ENCODE assay signal across 17 cellular contexts in the genomic region with DNA sequence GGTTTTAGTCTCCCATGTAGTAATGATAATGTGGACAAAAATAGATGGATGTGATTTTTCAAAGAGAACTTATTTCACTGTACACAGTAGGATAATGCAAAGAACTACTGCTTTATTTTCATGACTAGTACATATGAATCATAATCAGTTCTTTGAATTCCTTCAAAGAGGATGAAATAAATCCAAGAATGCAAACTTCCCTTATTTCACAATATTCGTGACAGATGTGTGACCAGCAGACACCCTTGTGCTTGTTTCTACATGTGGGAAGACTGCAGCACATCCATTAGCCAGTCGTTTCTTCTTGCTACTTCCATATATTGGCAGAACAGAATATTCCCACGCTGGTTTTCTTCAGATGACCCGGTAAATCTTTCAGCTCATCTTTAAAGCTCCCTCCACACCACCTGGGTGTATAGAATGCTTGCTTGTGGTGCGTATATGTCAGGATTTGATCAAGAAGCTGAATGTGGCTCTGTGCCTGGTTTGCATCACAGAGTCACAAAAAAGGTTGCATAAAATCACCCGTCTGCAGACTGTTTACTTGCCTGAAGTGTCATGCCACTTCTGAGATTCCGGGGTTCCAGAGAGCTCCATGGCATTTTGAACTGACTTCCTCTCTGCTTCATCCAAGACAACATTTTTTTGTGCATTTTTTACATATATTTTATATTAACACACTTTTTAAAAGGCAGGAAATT. TPM values are rescaled to one million over a fixed set of nuclear protein-coding genes. Genes with fewer than 3 reads are reported as not detected.
DNase-seq lines count a peak whose midpoint lies in the region; ATAC-seq, FAIRE-seq and TF ChIP-seq lines count a peak whose summit lies in the region.
"Had no signal": no experiment of that assay in that cellular context is flagged by ENCODE, and none has a peak within 500 bp of the region (broad histone marks: within the 10 kb centered on the region; RNA-seq: fewer than 3 reads in every experiment).

No MANE protein-coding gene starts in this region.

- no peak for TF ChIP-seq POLR2A in GM12892 (IDR thresholded peaks at IDR 0.05; ENCODE audit: low read depth, low read length)

- no peak overlapping the region for H2BK12ac ChIP-seq in neuronal stem cell (ENCODE audit: low read length)

- H3K9ac ChIP-seq in neuronal stem cell (ENCODE audit: low read depth, low read length, poor library complexity): no peak overlapping the region

- CTCF ChIA-PET in RWPE1 (lab: Yijun Ruan, JAX): interaction anchor here (0.6 kb wide), 1 partner anchor 958 kb away, joined by 3 read pairs; no protein-coding TSS in a partner anchor
- CTCF ChIA-PET in activated CD4-positive, alpha-beta memory T cell treated with anti-CD3 and anti-CD28 coated beads, Interleukin-2, amount 10 ng/mL, durations not matched to agents 7 days and 5 days (lab: Charles Lee): no interaction called here

- H3K4me1 Mint-ChIP-seq in activated CD4-positive, alpha-beta memory T cell treated with anti-CD3 and anti-CD28 coated beads, Interleukin-2, amount 10 ng/mL, durations not matched to agents 7 days and 5 days: no peaks in the 10 kb centered on the region
- H3K4me1 Mint-ChIP-seq in CD14-positive monocyte: no peaks in the 10 kb centered on the region
- H3K4me1 Mint-ChIP-seq: activated naive CD4-positive, alpha-beta T cell treated with anti-CD3 and anti-CD28 coated beads, Interleukin-2, amount 10 ng/mL, durations not matched to agents 7 days and 5 days; IgD-negative memory B cell; natural killer cell had no signal

- H3K4me3 ChIP-seq in neuronal stem cell (ENCODE audit: low read length in 2 of 2): no peak overlapping the region
- H3K4me3 ChIP-seq: SJCRH30 had no signal

- H3K9me3 ChIP-seq in neuronal stem cell (replicated peaks in 1 of 2; ENCODE audit: control insufficient read depth in 2 of 2, insufficient read depth in 1 of 2, low read depth in 1 of 2, low read length in 2 of 2): no peaks in the 10 kb centered on the region
- H3K9me3 ChIP-seq: SJCRH30 had no signal

- no peak overlapping the region for H2BK120ac ChIP-seq in neuronal stem cell (ENCODE audit: low read depth, low read length)

- H3K4ac ChIP-seq in neuronal stem cell (ENCODE audit: low read length): no peak overlapping the region

- H2BK5ac ChIP-seq in neuronal stem cell (ENCODE audit: low read length): no peak overlapping the region

- ATAC-seq in esophagus mucosa: peak; percentile 96
- ATAC-seq in HG03565 (IDR thresholded peaks at IDR 0.05; ENCODE audit: unreplicated experiment): no peak
- ATAC-seq: natural killer cell, sciatic nerve had no signal

- H3K9me3 Mint-ChIP-seq in activated CD4-positive, alpha-beta memory T cell treated with anti-CD3 and anti-CD28 coated beads, Interleukin-2, amount 10 ng/mL, durations not matched to agents 7 days and 5 days: no peaks in the 10 kb centered on the region
- H3K9me3 Mint-ChIP-seq in CD14-positive monocyte: peaks cover 0 to 3% (median 0%) of the 10 kb centered on the region in 7 donors
- H3K9me3 Mint-ChIP-seq: activated naive CD4-positive, alpha-beta T cell treated with anti-CD3 and anti-CD28 coated beads, Interleukin-2, amount 10 ng/mL, durations not matched to agents 7 days and 5 days; IgD-negative memory B cell had no signal

- H3K4me3 Mint-ChIP-seq in activated CD4-positive, alpha-beta memory T cell treated with anti-CD3 and anti-CD28 coated beads, Interleukin-2, amount 10 ng/mL, durations not matched to agents 7 days and 5 days: no peak overlapping the region
- H3K4me3 Mint-ChIP-seq in CD14-positive monocyte: no peak overlapping the region
- H3K4me3 Mint-ChIP-seq: activated naive CD4-positive, alpha-beta T cell treated with anti-CD3 and anti-CD28 coated beads, Interleukin-2, amount 10 ng/mL, durations not matched to agents 7 days and 5 days; IgD-negative memory B cell; natural killer cell had no signal

- no CpG with 5 or more reads among the region's 7 CpGs for WGBS in neuronal stem cell (ENCODE audit: extremely low coverage in 2 of 2, insufficient read length in 2 of 2, insufficient replicate concordance in 1 of 2), 2 donors

- no peaks in the 10 kb centered on the region for H3K27me3 Mint-ChIP-seq in activated CD4-positive, alpha-beta memory T cell treated with anti-CD3 and anti-CD28 coated beads, Interleukin-2, amount 10 ng/mL, durations not matched to agents 7 days and 5 days
- H3K27me3 Mint-ChIP-seq in CD14-positive monocyte (ENCODE audit: low read depth in 3 of 3): peaks cover 0 to 1% (median 0%) of the 10 kb centered on the region in 3 donors
- H3K27me3 Mint-ChIP-seq: activated naive CD4-positive, alpha-beta T cell treated with anti-CD3 and anti-CD28 coated beads, Interleukin-2, amount 10 ng/mL, durations not matched to agents 7 days and 5 days; IgD-negative memory B cell had no signal

- H3K23ac ChIP-seq in neuronal stem cell (ENCODE audit: low read depth, low read length, poor library complexity): no peak overlapping the region

- no peaks in the 10 kb centered on the region for H3K36me3 Mint-ChIP-seq in activated CD4-positive, alpha-beta memory T cell treated with anti-CD3 and anti-CD28 coated beads, Interleukin-2, amount 10 ng/mL, durations not matched to agents 7 days and 5 days (ENCODE audit: low read depth)
- H3K36me3 Mint-ChIP-seq in CD14-positive monocyte: no peaks in the 10 kb centered on the region
- H3K36me3 Mint-ChIP-seq: activated naive CD4-positive, alpha-beta T cell treated with anti-CD3 and anti-CD28 coated beads, Interleukin-2, amount 10 ng/mL, durations not matched to agents 7 days and 5 days; IgD-negative memory B cell; natural killer cell had no signal

- POLR2A ChIA-PET in RWPE1 (lab: Yijun Ruan, JAX; ENCODE audit: low non-redundant PET): no interaction called here
- POLR2A ChIA-PET in activated CD4-positive, alpha-beta memory T cell treated with anti-CD3 and anti-CD28 coated beads, Interleukin-2, amount 10 ng/mL, durations not matched to agents 7 days and 5 days (lab: Charles Lee): no interaction called here

- no peaks in the 10 kb centered on the region for H3K36me3 ChIP-seq in neuronal stem cell (replicated peaks in 1 of 2; ENCODE audit: control insufficient read depth in 2 of 2, insufficient read depth in 2 of 2, low read length in 2 of 2)
- H3K36me3 ChIP-seq: SJCRH30, WERI-Rb-1 had no signal

- H3K27me3 ChIP-seq in neuronal stem cell (ENCODE audit: control insufficient read depth in 3 of 3, insufficient read depth in 3 of 3, low read depth in 1 of 3, low read length in 3 of 3): no peaks in the 10 kb centered on the region
- H3K27me3 ChIP-seq: SJCRH30 had no signal

- no peak overlapping the region for H2AK5ac ChIP-seq in neuronal stem cell (ENCODE audit: low read depth, low read length)

- no peak for FAIRE-seq in GM12892 (lab: Jason Lieb, UNC)
- FAIRE-seq: colon had no signal

- intact Hi-C loops in CD14-positive monocyte (cut with micrococcal nuclease): no loop called here

- peak overlapping the region; percentile 24 for H2AFZ ChIP-seq in neuronal stem cell (ENCODE audit: low read length)

- peaks cover 6 to 7% of the 10 kb centered on the region in 2 donors for H3K4me1 ChIP-seq in neuronal stem cell (ENCODE audit: control insufficient read depth in 2 of 2, insufficient read depth in 1 of 2, low read depth in 1 of 2, low read length in 2 of 2)
- H3K4me1 ChIP-seq: SJCRH30 had no signal

- no peaks in the 10 kb centered on the region for H3K79me1 ChIP-seq in neuronal stem cell (ENCODE audit: low read depth, low read length)

- no peak overlapping the region for H3K27ac ChIP-seq in RWPE1
- no peak overlapping the region for H3K27ac ChIP-seq in neuronal stem cell (replicated peaks; ENCODE audit: low read length)
- H3K27ac ChIP-seq: SJCRH30, WERI-Rb-1 had no signal

- peak; percentile 85 for DNase-seq in EL
- peak; percentile 81 for DNase-seq in RWPE1 (ENCODE audit: low spot score)
- no peak for DNase-seq in neuronal stem cell (ENCODE audit: low spot score)
- no peak for DNase-seq in activated CD4-positive, alpha-beta memory T cell treated with anti-CD3 and anti-CD28 coated beads, Interleukin-2, amount 10 ng/mL, durations not matched to agents 7 days and 5 days
- DNase-seq in GM12892 (ENCODE audit: insufficient read length): no peak
- no peak for DNase-seq in CD14-positive monocyte (ENCODE audit: low spot score)
- DNase-seq: activated naive CD4-positive, alpha-beta T cell treated with anti-CD3 and anti-CD28 coated beads, Interleukin-2, amount 10 ng/mL, durations not matched to agents 7 days and 5 days; COR-L47; natural killer cell; NCI-H510A treated with DMSO at 0.1 percent for 48 hours; SJCRH30; WERI-Rb-1 had no signal

- no peak overlapping the region for H2BK15ac ChIP-seq in neuronal stem cell (ENCODE audit: low read length)

- H3K4me2 ChIP-seq in neuronal stem cell (ENCODE audit: insufficient read depth, low read length, poor library complexity, severe bottlenecking): no peak overlapping the region

- no peak overlapping the region for H4K8ac ChIP-seq in neuronal stem cell (ENCODE audit: low read depth, low read length)

- TF ChIP-seq CTCF in RWPE1 (conservative IDR thresholded peaks at IDR 0.05; ENCODE audit: low read depth) (no peak), CD14-positive monocyte (IDR thresholded peaks at IDR 0.05) (no peak)

- H3K14ac ChIP-seq in neuronal stem cell (ENCODE audit: low read length): no peak overlapping the region

- H3K27ac Mint-ChIP-seq in activated CD4-positive, alpha-beta memory T cell treated with anti-CD3 and anti-CD28 coated beads, Interleukin-2, amount 10 ng/mL, durations not matched to agents 7 days and 5 days: no peak overlapping the region
- no peak overlapping the region for H3K27ac Mint-ChIP-seq in CD14-positive monocyte
- H3K27ac Mint-ChIP-seq: activated naive CD4-positive, alpha-beta T cell treated with anti-CD3 and anti-CD28 coated beads, Interleukin-2, amount 10 ng/mL, durations not matched to agents 7 days and 5 days; IgD-negative memory B cell; natural killer cell had no signal

- no peak overlapping the region for H4K91ac ChIP-seq in neuronal stem cell (ENCODE audit: low read depth, low read length, poor library complexity)

- H3K18ac ChIP-seq in neuronal stem cell (ENCODE audit: low read length): no peak overlapping the region

RNA-seq across cellular contexts. Expression of a gene that starts 47.7 kb away (rescaled TPM):
- total RNA-seq in esophagus mucosa: 1.4 TPM
- 1.1 TPM for polyA plus RNA-seq in neuronal stem cell (2013, experiment 1 of 2)
- 1.1 TPM for polyA plus RNA-seq in neuronal stem cell (2013, experiment 2 of 2)
- not detected for total RNA-seq in activated CD4-positive, alpha-beta memory T cell treated with anti-CD3 and anti-CD28 coated beads, Interleukin-2, amount 10 ng/mL, durations not matched to agents 7 days and 5 days
- polyA plus RNA-seq in GM12892 (2012; ENCODE audit: missing spikeins): not detected
- not detected for polyA plus RNA-seq in CD14-positive monocyte
- polyA plus RNA-seq: IgD-negative memory B cell had no signal

Comparison
In these comparisons a context has a peak if more than half of its experiments do, and no peak if none do; other contexts are left out.
1. DNase-seq: peak in EL (single experiment) and RWPE1 (single experiment); none in neuronal stem cell (single experiment), activated CD4-positive, alpha-beta memory T cell treated with anti-CD3 and anti-CD28 coated beads, Interleukin-2, amount 10 ng/mL, durations not matched to agents 7 days and 5 days (single experiment), GM12892 (single experiment) and CD14-positive monocyte (single experiment).